ENCODE assay signal across 8 cellular contexts in genomic region chr17:36948717-36949460, GRCh38. TPM values are rescaled to one million over a fixed set of nuclear protein-coding genes. Genes with fewer than 3 reads are reported as not detected.
DNase-seq lines count a peak whose midpoint lies in the region; ATAC-seq, FAIRE-seq and TF ChIP-seq lines count a peak whose summit lies in the region.

Gene AATF (plus strand): TSS chr17:36948954. CDS start chr17:36949126, 172 bp downstream.

- FAIRE-seq in H1 (lab: Jason Lieb, UNC): no peak

- DNase-seq in Caki2 (ENCODE audit: low read depth) (peak; percentile 96), NT2/D1 (ENCODE audit: low read depth, low spot score) (peak; percentile 86), H1 (ENCODE audit: low read depth in 1 of 2, low spot score in 2 of 2) (peak; percentile 83 to 99), mesenteric fat pad (ENCODE audit: low spot score) (peak; percentile 99)
- peak; percentile 97 for DNase-seq in activated CD8-positive, alpha-beta memory T cell treated with anti-CD3 and anti-CD28 coated beads, Interleukin-2, amount 10 ng/mL, durations not matched to agents 7 days and 5 days
- DNase-seq in stimulated activated CD8-positive, alpha-beta memory T cell treated with anti-CD3 and anti-CD28 coated beads, Interleukin-15, amount 100 ng/mL, for 1 hour (ENCODE audit: low read depth): peak; percentile 92

- peak within 1 kb of the TSS; percentile 96 for H4K91ac ChIP-seq in H1 (replicated peaks; ENCODE audit: insufficient read length, low read length)

- peaks cover 36% of the 10 kb centered on the region for H3K36me3 ChIP-seq in HUES48 (ENCODE audit: control insufficient read depth, insufficient read depth, low read length)
- H3K36me3 ChIP-seq in NT2/D1 (ENCODE audit: insufficient read depth, insufficient read length, low read length): peaks cover 39% of the 10 kb centered on the region
- peaks cover 11 to 33% (median 14%) of the 10 kb centered on the region in 4 experiments; a peak in 7 of 8 replicates for H3K36me3 ChIP-seq in H1 (ENCODE audit: control insufficient read depth in 2 of 4, insufficient read depth in 4 of 4, low read length in 3 of 4)

- no peak for TF ChIP-seq CTCF in H1 (IDR thresholded peaks at IDR 0.05; ENCODE audit: control extremely low read depth in 1 of 3, insufficient read depth in 1 of 3, low read depth in 1 of 3, low read length in 3 of 3)

- peak within 1 kb of the TSS; percentile 96 for H3K18ac ChIP-seq in H1 (ENCODE audit: extremely low read depth, low read length)

- H2AFZ ChIP-seq in H1 (ENCODE audit: low read length): peak within 1 kb of the TSS; percentile 95; the same call in 1 of the 2 replicates

- H4K5ac ChIP-seq in H1 (ENCODE audit: insufficient read length, low read depth, low read length): peak within 1 kb of the TSS; percentile 16

- peak within 1 kb of the TSS; percentile 87 for H3K4me3 Mint-ChIP-seq in activated CD8-positive, alpha-beta memory T cell treated with anti-CD3 and anti-CD28 coated beads, Interleukin-2, amount 10 ng/mL, durations not matched to agents 7 days and 5 days

- no peaks in the 10 kb centered on the region for H3K9me3 Mint-ChIP-seq in activated CD8-positive, alpha-beta memory T cell treated with anti-CD3 and anti-CD28 coated beads, Interleukin-2, amount 10 ng/mL, durations not matched to agents 7 days and 5 days (ENCODE audit: low read depth)

- peak within 1 kb of the TSS; percentile 95 for H3K27ac Mint-ChIP-seq in activated CD8-positive, alpha-beta memory T cell treated with anti-CD3 and anti-CD28 coated beads, Interleukin-2, amount 10 ng/mL, durations not matched to agents 7 days and 5 days

- peaks cover 46% of the 10 kb centered on the region for H3K27me3 ChIP-seq in HUES48 (ENCODE audit: control insufficient read depth, insufficient read depth, low read length)
- peaks cover 59% of the 10 kb centered on the region for H3K27me3 ChIP-seq in NT2/D1 (ENCODE audit: insufficient read depth, insufficient read length)
- peaks cover 37 to 49% (median 43%) of the 10 kb centered on the region in 4 experiments for H3K27me3 ChIP-seq in H1 (replicated peaks in 1 of 4; ENCODE audit: control insufficient read depth in 3 of 4, extremely low read depth in 1 of 4, insufficient read depth in 3 of 4, low read length in 3 of 4)

- ATAC-seq in GM21423 (IDR thresholded peaks at IDR 0.05; ENCODE audit: unreplicated experiment): peak; percentile 88
- peak; percentile 96 for ATAC-seq in activated CD8-positive, alpha-beta memory T cell treated with anti-CD3 and anti-CD28 coated beads, Interleukin-2, amount 10 ng/mL, durations not matched to agents 7 days and 5 days

- H2BK120ac ChIP-seq in H1 (replicated peaks; ENCODE audit: low read depth, low read length): no peak within 1 kb of the TSS

- peak in 1 of 2 experiments; percentile 64; a peak in 1 of 3 replicates for TF ChIP-seq POLR2A in H1 (IDR thresholded peaks at IDR 0.05; ENCODE audit: control extremely low read depth in 1 of 2, low read depth in 2 of 2, low read length in 2 of 2)

- POLR2A ChIA-PET in H1 (lab: Charles Lee; ENCODE audit: partially characterized antibody): interaction anchor here (0.7 to 2.4 kb wide), 10 partner anchors 8 to 141 kb away, joined by 3 to 11 read pairs (median 3); partner anchors contain the start of gene LHX1

- peak within 1 kb of the TSS; percentile 92 for H4K8ac ChIP-seq in H1 (ENCODE audit: extremely low read depth, insufficient read depth, low read length)

- H2AK5ac ChIP-seq in H1 (ENCODE audit: low read depth, low read length): no peak within 1 kb of the TSS

- peaks cover 44% of the 10 kb centered on the region for H3K27me3 Mint-ChIP-seq in activated CD8-positive, alpha-beta memory T cell treated with anti-CD3 and anti-CD28 coated beads, Interleukin-2, amount 10 ng/mL, durations not matched to agents 7 days and 5 days

- H3K36me3 Mint-ChIP-seq in activated CD8-positive, alpha-beta memory T cell treated with anti-CD3 and anti-CD28 coated beads, Interleukin-2, amount 10 ng/mL, durations not matched to agents 7 days and 5 days: peaks cover 35% of the 10 kb centered on the region

- H4K20me1 ChIP-seq in H1 (replicated peaks in 1 of 2; ENCODE audit: control insufficient read depth in 1 of 2, insufficient read depth in 2 of 2, low read length in 2 of 2): peaks cover 7 to 11% of the 10 kb centered on the region in 2 experiments

- no peak within 1 kb of the TSS for H3K56ac ChIP-seq in H1 (replicated peaks; ENCODE audit: insufficient read length, low read depth, low read length)

- no peak within 1 kb of the TSS for H3K14ac ChIP-seq in H1 (ENCODE audit: insufficient read length)

- H3K79me2 ChIP-seq in H1 (ENCODE audit: control insufficient read depth in 1 of 2, insufficient read depth in 2 of 2, low read length in 2 of 2): peaks cover 0 to 21% of the 10 kb centered on the region in 2 experiments; a peak in 2 of 4 replicates

- peak within 1 kb of the TSS; percentile 82 for H3K9ac ChIP-seq in HUES48 (ENCODE audit: low read depth, low read length)
- H3K9ac ChIP-seq in NT2/D1 (ENCODE audit: insufficient read length, low read depth): peak within 1 kb of the TSS; percentile 89
- H3K9ac ChIP-seq in H1 (replicated peaks in 1 of 4; ENCODE audit: extremely low read depth in 1 of 4, low read depth in 3 of 4, low read length in 3 of 4): peak within 1 kb of the TSS; percentile 66 to 75 (median 68)

- H2BK12ac ChIP-seq in H1 (ENCODE audit: low read depth, low read length): peak within 1 kb of the TSS; percentile 46; the same call in 1 of the 2 replicates

- WGBS in H1 (ENCODE audit: extremely low coverage in 1 of 2, insufficient coverage in 1 of 2, insufficient read length in 1 of 2, insufficient replicate concordance in 2 of 2, low coverage in 1 of 2, low lambda C conversion rate in 2 of 2, missing lambda C conversion rate in 1 of 2), 2 experiments: 1% methylated on average over 82 of the region's 90 CpGs; no CpG with 5 or more reads in 1 of the 2 experiments

- H3K23ac ChIP-seq in H1 (ENCODE audit: insufficient read length): no peak within 1 kb of the TSS

- peaks cover 39% of the 10 kb centered on the region for H3K4me1 ChIP-seq in HUES48 (ENCODE audit: control insufficient read depth, insufficient read depth, low read length)
- H3K4me1 ChIP-seq in NT2/D1 (ENCODE audit: insufficient read depth, insufficient read length): peaks cover 3% of the 10 kb centered on the region
- peaks cover 8 to 19% (median 13%) of the 10 kb centered on the region in 4 experiments for H3K4me1 ChIP-seq in H1 (replicated peaks in 1 of 4; ENCODE audit: control insufficient read depth in 3 of 4, insufficient read depth in 4 of 4, low read length in 3 of 4)

- H3K23me2 ChIP-seq in H1 (ENCODE audit: low read depth, low read length): peaks cover 16% of the 10 kb centered on the region

- H3K27ac ChIP-seq in HUES48 (ENCODE audit: low read depth, low read length) (peak within 1 kb of the TSS; percentile 89), H1 (ENCODE audit: low read depth, low read length) (peak within 1 kb of the TSS; percentile 68)

- H2BK5ac ChIP-seq in H1 (ENCODE audit: low read depth, low read length): peak within 1 kb of the TSS; percentile 77; the same call in 1 of the 2 replicates

- no peak within 1 kb of the TSS for H3K4ac ChIP-seq in H1 (replicated peaks; ENCODE audit: insufficient read length, low read depth, low read length)

- TF ChIP-seq EP300 in H1 (IDR thresholded peaks at IDR 0.05; ENCODE audit: borderline replicate concordance in 1 of 2, low read depth in 2 of 2, low read length in 2 of 2): no peak

- no peaks in the 10 kb centered on the region; the same call in 1 of the 2 replicates for H3K79me1 ChIP-seq in H1 (ENCODE audit: low read depth, low read length)

- TF ChIP-seq RAD21 in H1 (IDR thresholded peaks at IDR 0.05 in 1 of 2, conservative IDR thresholded peaks at IDR 0.05 in 1 of 2; ENCODE audit: low read depth in 2 of 2, low read length in 2 of 2): no peak

- in situ Hi-C loops in Caki2 (cut with HindIII; ENCODE audit: low pct_unique_long_range_greater_than_20kb, low sequenced_read_pairs): no loop called here

- H3K9me3 ChIP-seq in HUES48 (ENCODE audit: control insufficient read depth, insufficient read depth, low read length) (no peaks in the 10 kb centered on the region), NT2/D1 (ENCODE audit: insufficient read depth, low read length) (no peaks in the 10 kb centered on the region), H1 (ENCODE audit: insufficient read depth in 2 of 2, low read depth in 1 of 2, low read length in 1 of 2) (no peaks in the 10 kb centered on the region)

- peak within 1 kb of the TSS; percentile 81 to 96 for H3K4me2 ChIP-seq in H1 (ENCODE audit: insufficient read depth in 1 of 2, low read depth in 2 of 2, low read length in 2 of 2)

- peaks cover 44% of the 10 kb centered on the region for H3K4me1 Mint-ChIP-seq in activated CD8-positive, alpha-beta memory T cell treated with anti-CD3 and anti-CD28 coated beads, Interleukin-2, amount 10 ng/mL, durations not matched to agents 7 days and 5 days

- H3K4me3 ChIP-seq in HUES48 (ENCODE audit: low read depth, low read length) (peak within 1 kb of the TSS; percentile 88), NT2/D1 (ENCODE audit: insufficient read length, low read depth) (peak within 1 kb of the TSS; percentile 84), H1 (ENCODE audit: extremely low read depth in 1 of 4, insufficient read depth in 2 of 4, low read depth in 3 of 4, low read length in 4 of 4) (peak within 1 kb of the TSS; percentile 75 to 87 (median 82))

- H2BK15ac ChIP-seq in H1 (ENCODE audit: low read length): no peak within 1 kb of the TSS; the same call in 1 of the 2 replicates

- CTCF ChIA-PET in activated CD8-positive, alpha-beta memory T cell treated with anti-CD3 and anti-CD28 coated beads, Interleukin-2, amount 10 ng/mL, durations not matched to agents 7 days and 5 days (lab: Charles Lee): interaction anchor here (0.6 to 1.5 kb wide), 8 partner anchors 11 to 346 kb away, joined by 3 to 7 read pairs (median 3); partner anchors contain the start of gene LHX1
- CTCF ChIA-PET in H1 (lab: Charles Lee; ENCODE audit: partially characterized antibody): interaction anchor here (1.1 to 2.7 kb wide), 4 partner anchors 11 to 346 kb away, joined by 3 to 10 read pairs (median 4); partner anchors contain the start of gene LHX1

- H2BK20ac ChIP-seq in H1 (ENCODE audit: low read length): no peak within 1 kb of the TSS

RNA-seq across cellular contexts. Expression of gene AATF, which starts in this region (rescaled TPM):
- total RNA-seq in Caki2 (2014; rRNA removed; shearing (Covaris generic); ENCODE audit: low replicate concordance): 49.9 and 72.7 TPM in 2 replicates
- total RNA-seq in activated CD8-positive, alpha-beta memory T cell treated with anti-CD3 and anti-CD28 coated beads, Interleukin-2, amount 10 ng/mL, durations not matched to agents 7 days and 5 days: 10 to 100 TPM; 78.7 to 84.5 TPM
- 62.8 and 67.7 TPM in 2 replicates for total RNA-seq in H1 (2021; fragmentation: NEBNext Ultra II Directional; extraction: Animal tissue kit (Norgen Biotek cat#: 25700))
- polyA plus RNA-seq in H1 (2011; rRNA removed): 20.1 and 23.7 TPM in 2 replicates
- polyA plus RNA-seq in H1 (2011; cell fraction: cytosol; rRNA removed): 26.3 TPM
- 29.8 TPM for polyA plus RNA-seq in H1 (2011; cell fraction: nucleus; rRNA removed)
- polyA plus RNA-seq in H1 (2012, experiment 1 of 2): 66.6 to 96.2 TPM (median 77.0 TPM) in 4 replicates
- polyA plus RNA-seq in H1 (2012, experiment 2 of 2): 23.2 TPM
- 74.6 TPM for polyA plus RNA-seq in H1 (2013, experiment 1 of 2)
- polyA plus RNA-seq in H1 (2013, experiment 2 of 2): 70.3 TPM
- polyA minus RNA-seq in H1 (2011; rRNA and poly(A)+ RNA removed): 24.8 and 31.2 TPM in 2 replicates
- polyA minus RNA-seq in H1 (2011; cell fraction: cytosol; rRNA and poly(A)+ RNA removed): 21.7 TPM
- 26.4 TPM for polyA minus RNA-seq in H1 (2011; cell fraction: nucleus; rRNA and poly(A)+ RNA removed)
- total RNA-seq in mesenteric fat pad: 42.3 TPM

Comparison
In these comparisons a context has a peak if more than half of its experiments do, and no peak if none do; other contexts are left out.
1. Peak in every context shown above with its lines: DNase-seq, ATAC-seq, H3K4me3 ChIP-seq and H3K27ac ChIP-seq.